Comparison of ENCODE assay signal across 16 cellular contexts in the genomic region with DNA sequence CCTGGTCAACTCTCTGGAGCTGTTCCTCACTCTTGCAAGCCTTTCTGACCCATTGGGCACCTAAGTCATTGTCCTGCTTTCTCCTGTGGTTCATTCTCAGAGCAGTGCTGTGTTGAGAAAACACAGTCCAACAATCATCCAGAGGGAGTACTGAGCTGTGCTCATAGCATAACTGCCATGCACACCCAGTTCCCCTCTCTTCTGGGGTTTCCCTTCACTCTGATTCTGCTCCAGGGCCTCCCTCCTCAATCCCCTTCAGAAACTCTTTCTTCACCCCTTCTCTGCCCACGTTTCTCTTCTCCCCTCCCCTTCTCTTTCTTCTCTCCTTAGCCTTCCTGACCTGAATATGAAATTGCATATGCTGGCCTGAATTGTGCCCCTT.
"Had no signal": no experiment of that assay in that cellular context is flagged by ENCODE, and none has a peak within 500 bp of the region (broad histone marks: within the 10 kb centered on the region; RNA-seq: fewer than 3 reads in every experiment).

No MANE protein-coding gene starts in this region.

- ATAC-seq: activated naive CD8-positive, alpha-beta T cell treated with anti-CD3 and anti-CD28 coated beads, Interleukin-2, amount 50 U/mL, for 24 hours; heart left ventricle; left lobe of liver; stimulated activated naive CD8-positive, alpha-beta T cell treated with anti-CD3 and anti-CD28 coated beads, Interleukin-15, Interleukin-2, amounts not matched to agents 100 U/mL and 50 U/mL, for 24 hours had no signal

- H3K4me3 Mint-ChIP-seq: activated CD4-positive, alpha-beta T cell treated with anti-CD3 and anti-CD28 coated beads, Interleukin-2, amount 10 ng/mL, durations not matched to agents 7 days and 5 days; activated naive CD4-positive, alpha-beta T cell treated with anti-CD3 and anti-CD28 coated beads for 36 hours; activated naive CD8-positive, alpha-beta T cell treated with anti-CD3 and anti-CD28 coated beads, Interleukin-2, amount 50 U/mL, for 24 hours; T-helper 2 cell treated with Interferon-gamma antibody and Interleukin-4, amounts not matched to agents 5 μg/mL and 100 μg/mL, for 36 hours had no signal

- H3K9me3 Mint-ChIP-seq: activated CD4-positive, alpha-beta T cell treated with anti-CD3 and anti-CD28 coated beads, Interleukin-2, amount 10 ng/mL, durations not matched to agents 7 days and 5 days; activated naive CD4-positive, alpha-beta T cell treated with anti-CD3 and anti-CD28 coated beads for 36 hours; activated naive CD8-positive, alpha-beta T cell treated with anti-CD3 and anti-CD28 coated beads, Interleukin-2, amount 50 U/mL, for 24 hours; activated T-helper 2 cell treated with anti-CD3 and anti-CD28 coated beads, Interferon-gamma antibody, Interleukin-2, Interleukin-4, amounts not matched to agents 10 μg/mL and 5 μg/mL and 100 μg/mL, durations not matched to agents 14 hours and 24 hours and 36 hours; T-helper 2 cell treated with Interferon-gamma antibody and Interleukin-4, amounts not matched to agents 5 μg/mL and 100 μg/mL, for 36 hours had no signal

- H3K27ac Mint-ChIP-seq: activated CD4-positive, alpha-beta T cell treated with anti-CD3 and anti-CD28 coated beads, Interleukin-2, amount 10 ng/mL, durations not matched to agents 7 days and 5 days; activated naive CD4-positive, alpha-beta T cell treated with anti-CD3 and anti-CD28 coated beads for 36 hours; activated naive CD8-positive, alpha-beta T cell treated with anti-CD3 and anti-CD28 coated beads, Interleukin-2, amount 50 U/mL, for 24 hours; activated T-helper 2 cell treated with anti-CD3 and anti-CD28 coated beads, Interferon-gamma antibody, Interleukin-2, Interleukin-4, amounts not matched to agents 10 μg/mL and 5 μg/mL and 100 μg/mL, durations not matched to agents 14 hours and 24 hours and 36 hours; T-helper 2 cell treated with Interferon-gamma antibody and Interleukin-4, amounts not matched to agents 5 μg/mL and 100 μg/mL, for 36 hours had no signal

- DNase-seq: activated CD4-positive, alpha-beta T cell treated with anti-CD3 and anti-CD28 coated beads, Interleukin-2, amount 10 ng/mL, durations not matched to agents 7 days and 5 days; activated CD4-positive, CD25-positive, alpha-beta regulatory T cell; activated naive CD4-positive, alpha-beta T cell treated with anti-CD3 and anti-CD28 coated beads for 36 hours; activated naive CD8-positive, alpha-beta T cell treated with anti-CD3 and anti-CD28 coated beads, Interleukin-2, amount 50 U/mL, for 24 hours; activated T-cell treated with anti-CD3 and anti-CD28 coated beads for 4 hours; dermis blood vessel endothelial cell; heart left ventricle; islet precursor cell; posterior cingulate gyrus; stimulated activated CD4-positive, alpha-beta T cell treated with anti-CD3 and anti-CD28 coated beads, Interleukin-15, amount 100 ng/mL, for 24 hours; stimulated activated CD4-positive, alpha-beta T cell treated with anti-CD3 and anti-CD28 coated beads, Interleukin-4, amount 100 ng/mL, for 1 hour; stimulated activated naive CD8-positive, alpha-beta T cell treated with anti-CD3 and anti-CD28 coated beads, Interleukin-15, Interleukin-2, amounts not matched to agents 100 U/mL and 50 U/mL, for 24 hours; trophoblast cell had no signal

- H3K27me3 Mint-ChIP-seq: activated CD4-positive, alpha-beta T cell treated with anti-CD3 and anti-CD28 coated beads, Interleukin-2, amount 10 ng/mL, durations not matched to agents 7 days and 5 days; activated naive CD8-positive, alpha-beta T cell treated with anti-CD3 and anti-CD28 coated beads, Interleukin-2, amount 50 U/mL, for 24 hours had no signal
